Comparison of ENCODE assay signal across 14 cellular contexts in the genomic region with DNA sequence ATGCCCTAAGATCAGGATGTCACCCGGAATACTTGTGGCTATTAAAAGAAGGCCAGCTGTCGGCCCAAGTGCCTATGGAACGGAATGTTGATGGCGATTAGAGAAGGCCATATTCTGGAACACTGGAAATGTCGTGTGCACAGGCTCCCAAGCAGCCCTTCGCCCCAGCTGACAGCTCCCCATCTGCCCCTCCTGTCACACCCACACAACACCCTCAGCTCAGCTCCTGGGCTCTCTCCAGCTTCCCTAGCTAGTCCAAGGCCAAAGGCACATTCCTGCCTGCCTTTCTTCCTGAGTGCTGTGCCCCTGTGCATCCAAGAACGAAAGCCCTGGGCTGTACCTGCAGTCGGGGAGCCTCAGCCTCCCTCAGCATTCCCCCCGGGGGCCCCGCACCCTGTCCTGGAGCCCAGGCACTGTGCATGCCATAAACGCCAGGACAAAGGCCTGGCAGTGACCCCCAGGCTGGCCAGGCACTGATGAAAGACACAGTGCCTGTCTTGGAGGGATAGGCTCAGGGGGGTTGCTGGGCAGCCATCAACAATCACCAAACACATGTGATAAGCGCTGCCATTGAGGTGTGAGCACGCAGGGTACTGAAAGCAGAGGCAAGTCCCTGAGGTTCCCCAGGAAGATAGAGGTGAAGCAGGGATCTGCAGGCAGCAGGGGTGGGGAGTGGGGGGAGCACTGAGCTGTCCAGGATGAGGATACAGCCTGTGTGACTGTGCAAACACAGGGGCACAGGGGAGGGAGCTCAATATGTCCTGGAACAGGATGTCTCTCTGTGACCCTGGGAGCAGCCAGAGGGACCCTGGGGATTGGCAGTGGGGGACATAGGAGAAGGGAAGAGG. TPM values are rescaled to one million over a fixed set of nuclear protein-coding genes. Genes with fewer than 3 reads are reported as not detected.
DNase-seq lines count a peak whose midpoint lies in the region; ATAC-seq and TF ChIP-seq lines count a peak whose summit lies in the region.
"Had no signal": no experiment of that assay in that cellular context is flagged by ENCODE, and none has a peak within 500 bp of the region (broad histone marks: within the 10 kb centered on the region; RNA-seq: fewer than 3 reads in every experiment).

No MANE protein-coding gene starts in this region.

- H3K4me3 ChIP-seq in PC-3 (ENCODE audit: low read length), result no peak overlapping the region
- no peak overlapping the region for H3K4me3 ChIP-seq in cardiac muscle cell
- H3K4me3 ChIP-seq in neuronal stem cell (ENCODE audit: low read length in 2 of 2), result no peak overlapping the region
- H3K4me3 ChIP-seq: upper lobe of right lung had no signal

- H4K20me1 ChIP-seq in PC-3 (ENCODE audit: low read length), result no peaks in the 10 kb centered on the region

- peak overlapping the region; percentile 5 for H2BK12ac ChIP-seq in neuronal stem cell (ENCODE audit: low read length)

- no TSS peak for BruUV-seq in PC-3 (replicated peaks; lab: Mats Ljungman, UMichigan)

- no CpG with 5 or more reads among the region's 13 CpGs for WGBS in neuronal stem cell (ENCODE audit: extremely low coverage in 2 of 2, insufficient read length in 2 of 2, insufficient replicate concordance in 1 of 2), 2 donors

- peak overlapping the region; percentile 59 for H3K18ac ChIP-seq in neuronal stem cell (ENCODE audit: low read length)

- no peak overlapping the region for H2BK120ac ChIP-seq in neuronal stem cell (ENCODE audit: low read depth, low read length)

- no peak overlapping the region for H3K4me3 Mint-ChIP-seq in stimulated activated naive CD8-positive, alpha-beta T cell treated with anti-CD3 and anti-CD28 coated beads, Interleukin-15, amount 100 ng/mL, for 72 hours
- H3K4me3 Mint-ChIP-seq: activated naive CD4-positive, alpha-beta T cell treated with anti-CD3 and anti-CD28 coated beads, Interleukin-2, amount 50 U/mL, for 24 hours had no signal

- ATAC-seq in PC-3 (peak; percentile 7; the same call in 1 of the 2 replicates), HG03108 (IDR thresholded peaks at IDR 0.05; ENCODE audit: unreplicated experiment) (no peak)
- ATAC-seq in stimulated activated naive CD8-positive, alpha-beta T cell treated with anti-CD3 and anti-CD28 coated beads, Interleukin-15, amount 100 ng/mL, for 72 hours, result no peak
- ATAC-seq: upper lobe of right lung had no signal

- no peak overlapping the region for H3K23ac ChIP-seq in neuronal stem cell (ENCODE audit: low read depth, low read length, poor library complexity)

- POLR2A ChIA-PET in PC-3 (lab: Charles Lee; ENCODE audit: unreplicated experiment), result no interaction called here

- no peaks in the 10 kb centered on the region for H3K9me3 Mint-ChIP-seq in stimulated activated naive CD8-positive, alpha-beta T cell treated with anti-CD3 and anti-CD28 coated beads, Interleukin-15, amount 100 ng/mL, for 72 hours
- H3K9me3 Mint-ChIP-seq: activated naive CD4-positive, alpha-beta T cell treated with anti-CD3 and anti-CD28 coated beads, Interleukin-2, amount 50 U/mL, for 24 hours had no signal

- H3K36me3 ChIP-seq in PC-3 (ENCODE audit: low read depth, low read length), result no peaks in the 10 kb centered on the region
- H3K36me3 ChIP-seq in cardiac muscle cell, result no peaks in the 10 kb centered on the region
- H3K36me3 ChIP-seq in neuronal stem cell (replicated peaks in 1 of 2; ENCODE audit: control insufficient read depth in 2 of 2, insufficient read depth in 2 of 2, low read length in 2 of 2), result no peaks in the 10 kb centered on the region
- H3K36me3 ChIP-seq: upper lobe of right lung had no signal

- no peak overlapping the region for H4K8ac ChIP-seq in neuronal stem cell (ENCODE audit: low read depth, low read length)

- no peaks in the 10 kb centered on the region for H3K9me3 ChIP-seq in PC-3 (ENCODE audit: low read length)
- H3K9me3 ChIP-seq in cardiac muscle cell (ENCODE audit: low read depth), result no peaks in the 10 kb centered on the region
- H3K9me3 ChIP-seq in neuronal stem cell (replicated peaks in 1 of 2; ENCODE audit: control insufficient read depth in 2 of 2, insufficient read depth in 1 of 2, low read depth in 1 of 2, low read length in 2 of 2), result no peaks in the 10 kb centered on the region
- H3K9me3 ChIP-seq: upper lobe of right lung had no signal

- intact Hi-C loops in PC-3 (cut with micrococcal nuclease), result no loop called here

- no peaks in the 10 kb centered on the region for H3K9me2 ChIP-seq in PC-3 (replicated peaks; ENCODE audit: low read length)

- H3K27ac Mint-ChIP-seq in stimulated activated naive CD8-positive, alpha-beta T cell treated with anti-CD3 and anti-CD28 coated beads, Interleukin-15, amount 100 ng/mL, for 72 hours, result no peak overlapping the region
- H3K27ac Mint-ChIP-seq: activated naive CD4-positive, alpha-beta T cell treated with anti-CD3 and anti-CD28 coated beads, Interleukin-2, amount 50 U/mL, for 24 hours had no signal

- no peak for DNase-seq in PC-3
- DNase-seq in cardiac muscle cell (ENCODE audit: low read depth in 1 of 2, low spot score in 1 of 2), result peak in 1 of 2 donors; percentile 95
- no peak for DNase-seq in neuronal stem cell (ENCODE audit: low spot score)
- DNase-seq in activated CD4-positive, alpha-beta T cell treated with anti-CD3 and anti-CD28 coated beads, Interleukin-2, amount 50 U/mL, for 4 hours, result no peak
- DNase-seq in stimulated activated naive CD8-positive, alpha-beta T cell treated with anti-CD3 and anti-CD28 coated beads, Interleukin-15, amount 100 ng/mL, for 72 hours, result no peak
- no peak for DNase-seq in hepatic stellate cell (ENCODE audit: low spot score)
- DNase-seq: central memory CD4-positive, alpha-beta T cell; SIG-M5; T-helper 9 cell; upper lobe of right lung had no signal

- H2AK5ac ChIP-seq in neuronal stem cell (ENCODE audit: low read depth, low read length), result peak overlapping the region; percentile 30

- H3K4ac ChIP-seq in neuronal stem cell (ENCODE audit: low read length), result no peak overlapping the region

- peaks cover 2% of the 10 kb centered on the region for H3K79me1 ChIP-seq in neuronal stem cell (ENCODE audit: low read depth, low read length)

- no peak overlapping the region for H2BK5ac ChIP-seq in neuronal stem cell (ENCODE audit: low read length)

- H3F3A ChIP-seq in PC-3 (ENCODE audit: low read length, unreplicated experiment), result no peaks in the 10 kb centered on the region

- H2AFZ ChIP-seq in PC-3 (ENCODE audit: low read length) (no peak overlapping the region), neuronal stem cell (ENCODE audit: low read length) (no peak overlapping the region)

- no peak overlapping the region for H3K14ac ChIP-seq in neuronal stem cell (ENCODE audit: low read length)

- TF ChIP-seq CTCF in C4-2B (conservative IDR thresholded peaks at IDR 0.05) (no peak), PC-3 (conservative IDR thresholded peaks at IDR 0.05; ENCODE audit: low read depth, low read length) (no peak), cardiac muscle cell (IDR thresholded peaks at IDR 0.05; ENCODE audit: low read depth, low read length) (no peak)

- H4K91ac ChIP-seq in neuronal stem cell (ENCODE audit: low read depth, low read length, poor library complexity), result peak overlapping the region; percentile 46

- no peak overlapping the region for H3K4me2 ChIP-seq in PC-3 (ENCODE audit: low read length)
- no peak overlapping the region for H3K4me2 ChIP-seq in neuronal stem cell (ENCODE audit: insufficient read depth, low read length, poor library complexity, severe bottlenecking)

- H3K27ac ChIP-seq in C4-2B (peak overlapping the region; percentile 53), PC-3 (ENCODE audit: low read length) (no peak overlapping the region), cardiac muscle cell (peak overlapping the region; percentile 100), neuronal stem cell (replicated peaks; ENCODE audit: low read length) (no peak overlapping the region)
- H3K27ac ChIP-seq: upper lobe of right lung had no signal

- H3K4me1 Mint-ChIP-seq in stimulated activated naive CD8-positive, alpha-beta T cell treated with anti-CD3 and anti-CD28 coated beads, Interleukin-15, amount 100 ng/mL, for 72 hours, result no peaks in the 10 kb centered on the region
- H3K4me1 Mint-ChIP-seq: activated naive CD4-positive, alpha-beta T cell treated with anti-CD3 and anti-CD28 coated beads, Interleukin-2, amount 50 U/mL, for 24 hours had no signal

- no peaks in the 10 kb centered on the region for H3K27me3 Mint-ChIP-seq in stimulated activated naive CD8-positive, alpha-beta T cell treated with anti-CD3 and anti-CD28 coated beads, Interleukin-15, amount 100 ng/mL, for 72 hours
- H3K27me3 Mint-ChIP-seq: activated naive CD4-positive, alpha-beta T cell treated with anti-CD3 and anti-CD28 coated beads, Interleukin-2, amount 50 U/mL, for 24 hours had no signal

- no peaks in the 10 kb centered on the region for H3K27me3 ChIP-seq in PC-3 (ENCODE audit: low read length)
- H3K27me3 ChIP-seq in cardiac muscle cell, result no peaks in the 10 kb centered on the region
- H3K27me3 ChIP-seq in neuronal stem cell (ENCODE audit: control insufficient read depth in 3 of 3, insufficient read depth in 3 of 3, low read depth in 1 of 3, low read length in 3 of 3), result peaks cover 0 to 41% (median 0%) of the 10 kb centered on the region in 3 experiments
- H3K27me3 ChIP-seq: upper lobe of right lung had no signal

- H3K9ac ChIP-seq in PC-3 (ENCODE audit: low read length) (no peak overlapping the region), neuronal stem cell (ENCODE audit: low read depth, low read length, poor library complexity) (no peak overlapping the region)

- CTCF ChIA-PET in PC-3 (lab: Charles Lee), result interaction anchor here (0.6 to 0.8 kb wide), 2 partner anchors 20 to 274 kb away, joined by 5 to 6 read pairs; no protein-coding TSS in a partner anchor

- H3K4me1 ChIP-seq in PC-3 (ENCODE audit: insufficient read depth, low read length) (peaks cover 40% of the 10 kb centered on the region), cardiac muscle cell (ENCODE audit: low read depth) (peaks cover 81% of the 10 kb centered on the region), neuronal stem cell (ENCODE audit: control insufficient read depth in 2 of 2, insufficient read depth in 1 of 2, low read depth in 1 of 2, low read length in 2 of 2) (peaks cover 21 to 28% of the 10 kb centered on the region in 2 donors)
- H3K4me1 ChIP-seq: upper lobe of right lung had no signal

- H3K79me2 ChIP-seq in PC-3 (ENCODE audit: low read length), result no peaks in the 10 kb centered on the region

- no peak overlapping the region for H2BK15ac ChIP-seq in neuronal stem cell (ENCODE audit: low read length)

RNA-seq across cellular contexts. Expression of a gene that starts 3.7 kb away (rescaled TPM):
- 0.04 and 0.52 TPM in 2 replicates for total RNA-seq in PC-3 (2014; rRNA removed)
- 202 and 213 TPM in 2 replicates for total RNA-seq in cardiac muscle cell
- 266 and 317 TPM in 2 replicates for polyA plus RNA-seq in cardiac muscle cell
- polyA plus RNA-seq in neuronal stem cell (2013, experiment 1 of 2), result 0.08 TPM
- 0.11 TPM for polyA plus RNA-seq in neuronal stem cell (2013, experiment 2 of 2)

RNA-seq across cellular contexts. Expression of a gene that starts 10.2 kb away (rescaled TPM):
- not detected in 2 replicates for total RNA-seq in PC-3 (2014; rRNA removed)
- total RNA-seq in cardiac muscle cell, result 0.18 TPM in 1 of 2 replicates, not detected in the other
- 0.24 TPM in 1 of 2 replicates, not detected in the other for polyA plus RNA-seq in cardiac muscle cell
- polyA plus RNA-seq in neuronal stem cell (2013, experiment 1 of 2), result not detected
- not detected for polyA plus RNA-seq in neuronal stem cell (2013, experiment 2 of 2)
- total RNA-seq: frontal cortex, upper lobe of right lung had no signal

Comparison
In these comparisons a context has a peak if more than half of its experiments do, and no peak if none do; other contexts are left out.
1. H3K27ac ChIP-seq: peak in C4-2B (single experiment) and cardiac muscle cell (single experiment); none in PC-3 (single experiment) and neuronal stem cell (single experiment).
2. RNA of a gene that starts 3.7 kb away (total RNA-seq): 202 to 213 TPM in cardiac muscle cell; 0.04 to 0.52 TPM in PC-3; every median in the first group is over 100 times any median in the second.